In the genomic region with DNA sequence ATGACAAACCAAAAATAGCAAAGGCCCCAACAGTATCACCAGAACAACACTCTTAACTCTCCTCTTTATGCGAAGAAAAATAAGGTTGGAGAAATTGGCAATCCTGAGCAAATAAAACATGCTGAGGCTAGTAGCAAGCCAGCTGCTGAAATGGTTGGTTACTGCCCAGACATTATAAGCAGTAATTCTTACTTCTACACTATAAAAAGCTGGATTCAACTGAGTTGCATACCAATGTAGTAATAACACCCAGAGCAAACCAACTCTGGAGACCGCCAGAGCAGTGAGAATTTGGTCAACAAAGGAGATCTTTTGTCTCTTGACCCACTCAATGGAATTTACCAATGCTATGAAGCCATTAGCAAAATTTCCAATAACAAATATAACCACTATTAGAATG, we compare ENCODE assay signal across 22 cellular contexts. TPM values are rescaled to one million over a fixed set of nuclear protein-coding genes. Genes with fewer than 3 reads are reported as not detected.
A peak's percentile ranks its signal among the peaks of the same experiment; 100 is the strongest.
DNase-seq lines count a peak whose midpoint lies in the region; TF ChIP-seq lines count a peak whose summit lies in the region.
"Had no signal": no experiment of that assay in that cellular context is flagged by ENCODE, and none has a peak within 500 bp of the region (broad histone marks: within the 10 kb centered on the region; RNA-seq: fewer than 3 reads in every experiment).

No MANE protein-coding gene starts in this region.

- no peaks in the 10 kb centered on the region for H3K36me3 ChIP-seq in thyroid gland
- H3K36me3 ChIP-seq: BE2C, Peyer's patch had no signal

- no peaks in the 10 kb centered on the region for H3K4me1 ChIP-seq in thyroid gland
- H3K4me1 ChIP-seq: BE2C, Peyer's patch had no signal

- intact Hi-C loops in thyroid gland (cut with DNase I): no loop called here

- H3K27me3 Mint-ChIP-seq in nephron progenitor cell (ENCODE audit: low read depth, poor library complexity): peaks cover 3% of the 10 kb centered on the region
- H3K27me3 Mint-ChIP-seq: CD4-positive, CD25-positive, alpha-beta regulatory T cell had no signal

- DNase-seq in DMS 273 (lab: John Stamatoyannopoulos, UW; ENCODE audit: unreplicated experiment) (peak; percentile 29), DMS 273 treated with DMSO at 0.1 percent for 48 hours (lab: John Stamatoyannopoulos, UW) (no peak), epithelial cell of esophagus (ENCODE audit: low read depth) (peak; percentile 18), nephron progenitor cell (no peak), thyroid gland (no peak), HEK293T (ENCODE audit: extremely low spot score) (no peak), DMS79 (lab: John Stamatoyannopoulos, UW) (no peak), retina (no peak)
- DNase-seq: BE2C; CD4-positive, CD25-positive, alpha-beta regulatory T cell; COR-L47; EL; H9; KBM-7; NCI-H1105 treated with DMSO at 0.1 percent for 48 hours; NCI-H2081 treated with DMSO at 0.1 percent for 48 hours; NK-92 treated with Interleukin-12 subunit alpha and Interleukin-12 subunit beta, amount 100 ng/mL, for 24 hours; Peyer's patch; SHP77 had no signal

- H3K4me1 Mint-ChIP-seq in nephron progenitor cell: no peaks in the 10 kb centered on the region
- H3K4me1 Mint-ChIP-seq: H9 had no signal

- POLR2A ChIA-PET in HEK293T (lab: Yijun Ruan, JAX): no interaction called here

- peak overlapping the region; percentile 3 for H3K27ac Mint-ChIP-seq in nephron progenitor cell
- H3K27ac Mint-ChIP-seq: H9 had no signal

- no peak overlapping the region for H3K27ac ChIP-seq in thyroid gland
- H3K27ac ChIP-seq: 22Rv1, Peyer's patch had no signal

- H3K36me3 Mint-ChIP-seq in nephron progenitor cell (ENCODE audit: low read depth): peaks cover 55% of the 10 kb centered on the region

- no peak overlapping the region for H3K4me3 ChIP-seq in epithelial cell of esophagus (ENCODE audit: low read length)
- H3K4me3 ChIP-seq in thyroid gland (replicated peaks in 1 of 3): no peak overlapping the region
- H3K4me3 ChIP-seq: Peyer's patch had no signal

- no peak for TF ChIP-seq POLR2A in thyroid gland (IDR thresholded peaks at IDR 0.05)

- no peaks in the 10 kb centered on the region for H3K9me3 ChIP-seq in thyroid gland
- H3K9me3 ChIP-seq: BE2C, Peyer's patch had no signal

- peaks cover 5% of the 10 kb centered on the region for H3K9me3 Mint-ChIP-seq in nephron progenitor cell
- H3K9me3 Mint-ChIP-seq: H9 had no signal

- H3K27me3 ChIP-seq in thyroid gland: no peaks in the 10 kb centered on the region
- H3K27me3 ChIP-seq: BE2C, Peyer's patch had no signal

- CTCF ChIA-PET in HEK293T (lab: Yijun Ruan, JAX): no interaction called here

- no peak overlapping the region for H3K4me3 Mint-ChIP-seq in nephron progenitor cell
- H3K4me3 Mint-ChIP-seq: CD4-positive, CD25-positive, alpha-beta regulatory T cell; H9 had no signal

- WGBS in thyroid gland, 2 donors: 86 to 90% methylated on average over 2 of the region's 2 CpGs

- TF ChIP-seq CTCF in epithelial cell of esophagus (IDR thresholded peaks at IDR 0.05; ENCODE audit: insufficient read depth, low read depth, low read length, missing control alignments) (no peak), nephron progenitor cell (IDR thresholded peaks at IDR 0.05) (no peak), thyroid gland (IDR thresholded peaks at IDR 0.05) (no peak)

TF ChIP-seq in HEK293T, 16 proteins besides CTCF, POLR2A, EP300 and RAD21:
- TF ChIP-seq NFRKB (IDR thresholded peaks at IDR 0.05) (no peak), BHLHE40 (IDR thresholded peaks at IDR 0.05; ENCODE audit: borderline replicate concordance) (no peak), HDGF (IDR thresholded peaks at IDR 0.05; ENCODE audit: borderline replicate concordance) (no peak), FOXK2 (IDR thresholded peaks at IDR 0.05) (no peak), ARNT (IDR thresholded peaks at IDR 0.05) (no peak)

RNA-seq across cellular contexts. Expression of a gene that starts 0.6 kb away (rescaled TPM):
- 10 to 100 TPM; 10.4 to 26.2 (median 17.9) TPM for total RNA-seq in thyroid gland

RNA-seq across cellular contexts. Expression of a gene that starts 37.2 kb away (rescaled TPM):
- 10 to 100 TPM in 2 of 4 donors, 1 to 10 TPM in 2; 8.0 to 14.0 (median 9.6) TPM for total RNA-seq in thyroid gland

RNA-seq across cellular contexts. Expression of a gene that starts 41.7 kb away (rescaled TPM):
- 10 to 100 TPM in 2 of 4 donors, 1 to 10 TPM in 2; 2.6 to 26.2 (median 9.8) TPM for total RNA-seq in thyroid gland
- total RNA-seq: NCI-H460 had no signal

RNA-seq across cellular contexts. Expression of a gene that starts 52.9 kb away (rescaled TPM):
- total RNA-seq in thyroid gland: not detected
- total RNA-seq: CD4-positive, CD25-positive, alpha-beta regulatory T cell; H9; HepG2; NCI-H460; Peyer's patch had no signal

Comparison
In these comparisons a context has a peak if more than half of its experiments do, and no peak if none do; other contexts are left out.
1. DNase-seq: peak in DMS 273 (single experiment) and epithelial cell of esophagus (single experiment); none in DMS 273 treated with DMSO at 0.1 percent for 48 hours (single experiment), nephron progenitor cell (single experiment), thyroid gland (0 of 2), HEK293T (single experiment), DMS79 (single experiment) and retina (single experiment).